20 cellular contexts compared by ENCODE assay signal in genomic region chr7:84704380-84704779, GRCh38.
A peak's percentile ranks its signal among the peaks of the same experiment; 100 is the strongest.
DNase-seq lines count a peak whose midpoint lies in the region; ATAC-seq and TF ChIP-seq lines count a peak whose summit lies in the region.
"Had no signal": no experiment of that assay in that cellular context is flagged by ENCODE, and none has a peak within 500 bp of the region (broad histone marks: within the 10 kb centered on the region; RNA-seq: fewer than 3 reads in every experiment).

No MANE protein-coding gene starts in this region.

- no peak overlapping the region for H3K27ac ChIP-seq in IMR-90 (ENCODE audit: insufficient read depth, low read length)
- H3K27ac ChIP-seq in foreskin keratinocyte, result no peak overlapping the region
- H3K27ac ChIP-seq in neural progenitor cell, result no peak overlapping the region
- no peak overlapping the region for H3K27ac ChIP-seq in neuronal stem cell (replicated peaks; ENCODE audit: low read length)

- TF ChIP-seq POLR2A in IMR-90 (IDR thresholded peaks at IDR 0.05; ENCODE audit: low read depth, low read length), result no peak

- no peak overlapping the region for H2BK12ac ChIP-seq in neuronal stem cell (ENCODE audit: low read length)

- H3K4ac ChIP-seq in IMR-90 (ENCODE audit: low read depth, low read length) (0 out of 2 replicates have a peak overlapping the region, but pooled peaks have one; percentile 37), neuronal stem cell (ENCODE audit: low read length) (no peak overlapping the region)

- H3K79me1 ChIP-seq in IMR-90 (ENCODE audit: low read depth in 1 of 2, low read length in 2 of 2) (no peaks in the 10 kb centered on the region), neuronal stem cell (ENCODE audit: low read depth, low read length) (no peaks in the 10 kb centered on the region)

- ATAC-seq in IMR-90 (ENCODE audit: low read depth) (no peak), foreskin keratinocyte (no peak), T-cell (replicated peaks in 1 of 4) (no peak)
- ATAC-seq: GM12878, HepG2 had no signal

- no peaks in the 10 kb centered on the region for H3K27me3 ChIP-seq in IMR-90 (ENCODE audit: control insufficient read depth, insufficient read depth, low read length)
- no peaks in the 10 kb centered on the region for H3K27me3 ChIP-seq in foreskin keratinocyte
- no peaks in the 10 kb centered on the region for H3K27me3 ChIP-seq in neural progenitor cell
- H3K27me3 ChIP-seq in neuronal stem cell (ENCODE audit: control insufficient read depth in 3 of 3, insufficient read depth in 3 of 3, low read depth in 1 of 3, low read length in 3 of 3), result no peaks in the 10 kb centered on the region

- H4K20me1 ChIP-seq in IMR-90 (ENCODE audit: insufficient read depth, low read length) (no peaks in the 10 kb centered on the region), neural progenitor cell (ENCODE audit: low read depth) (no peaks in the 10 kb centered on the region)

- H3K4me3 ChIP-seq in IMR-90 (ENCODE audit: insufficient read depth, low read depth, low read length) (no peak overlapping the region), neural progenitor cell (no peak overlapping the region), neuronal stem cell (ENCODE audit: low read length in 2 of 2) (no peak overlapping the region)
- H3K4me3 ChIP-seq: GM12878 had no signal

- H3K9me3 Mint-ChIP-seq in neural progenitor cell, result peaks cover 3% of the 10 kb centered on the region
- no peaks in the 10 kb centered on the region for H3K9me3 Mint-ChIP-seq in T-cell
- H3K9me3 Mint-ChIP-seq in progenitor cell of endocrine pancreas (ENCODE audit: low read depth), result no peaks in the 10 kb centered on the region

- H3K36me3 Mint-ChIP-seq in neural progenitor cell, result no peaks in the 10 kb centered on the region
- no peaks in the 10 kb centered on the region for H3K36me3 Mint-ChIP-seq in T-cell
- no peaks in the 10 kb centered on the region for H3K36me3 Mint-ChIP-seq in progenitor cell of endocrine pancreas (ENCODE audit: insufficient read depth)
- H3K36me3 Mint-ChIP-seq: CD14-positive monocyte had no signal

- H4K8ac ChIP-seq in IMR-90 (ENCODE audit: low read depth in 2 of 2, low read length in 2 of 2) (peak overlapping the region in 1 of 2 experiments; percentile 40; a peak in 1 of 4 replicates), neuronal stem cell (ENCODE audit: low read depth, low read length) (no peak overlapping the region)

- H3K9me1 ChIP-seq in IMR-90 (ENCODE audit: insufficient read depth, low read length), result no peaks in the 10 kb centered on the region; the same call in none of the 2 replicates

- H3K27me3 Mint-ChIP-seq in neural progenitor cell (ENCODE audit: insufficient read depth, low read depth) (no peaks in the 10 kb centered on the region), T-cell (no peaks in the 10 kb centered on the region), progenitor cell of endocrine pancreas (no peaks in the 10 kb centered on the region)

- TF ChIP-seq RAD21 in IMR-90 (IDR thresholded peaks at IDR 0.05; ENCODE audit: low read length), result no peak

- H3K14ac ChIP-seq in IMR-90 (replicated peaks; ENCODE audit: low read depth, low read length) (0 out of 2 replicates have a peak overlapping the region, but pooled peaks have one; percentile 61), neuronal stem cell (ENCODE audit: low read length) (no peak overlapping the region)

- BruUV-seq in IMR-90 (replicated peaks; lab: Mats Ljungman, UMichigan), result no TSS peak

- dilution Hi-C loops in IMR-90 (cut with HindIII; ENCODE audit: low sequenced_read_pairs, unreplicated experiment), result no loop called here

- peak overlapping the region; percentile 63; the same call in 2 of the 3 replicates for H2BK15ac ChIP-seq in IMR-90 (ENCODE audit: low read depth, low read length)
- no peak overlapping the region for H2BK15ac ChIP-seq in neuronal stem cell (ENCODE audit: low read length)

- peak overlapping the region; percentile 43 for H2AK5ac ChIP-seq in IMR-90 (ENCODE audit: low read depth, low read length)
- no peak overlapping the region for H2AK5ac ChIP-seq in neuronal stem cell (ENCODE audit: low read depth, low read length)

- H2BK20ac ChIP-seq in IMR-90 (ENCODE audit: low read depth, low read length), result peak overlapping the region; percentile 62

- peak overlapping the region; percentile 1; the same call in 1 of the 2 replicates for H3K56ac ChIP-seq in IMR-90 (ENCODE audit: extremely low read depth, insufficient read depth, low read length)

- in situ Hi-C loops in IMR-90 (cut with MboI; ENCODE audit: low sequenced_read_pairs), result no loop called here

- H3K36me3 ChIP-seq in IMR-90 (ENCODE audit: control insufficient read depth, insufficient read depth, low read length) (no peaks in the 10 kb centered on the region), neural progenitor cell (no peaks in the 10 kb centered on the region), neuronal stem cell (replicated peaks in 1 of 2; ENCODE audit: control insufficient read depth in 2 of 2, insufficient read depth in 2 of 2, low read length in 2 of 2) (no peaks in the 10 kb centered on the region)

- intact Hi-C loops in IMR-90 (cut with micrococcal nuclease), result no loop called here

- H3K4me2 ChIP-seq in IMR-90 (ENCODE audit: low read depth, low read length), result no peak overlapping the region
- H3K4me2 ChIP-seq in neural progenitor cell, result no peak overlapping the region
- no peak overlapping the region for H3K4me2 ChIP-seq in neuronal stem cell (ENCODE audit: insufficient read depth, low read length, poor library complexity, severe bottlenecking)
- H3K4me2 ChIP-seq: SK-N-SH had no signal

- no peaks in the 10 kb centered on the region; the same call in 1 of the 2 replicates for H3K9me3 ChIP-seq in IMR-90 (ENCODE audit: control insufficient read depth, insufficient read depth, low read length)
- H3K9me3 ChIP-seq in neural progenitor cell (ENCODE audit: low read depth), result no peaks in the 10 kb centered on the region
- H3K9me3 ChIP-seq in neuronal stem cell (replicated peaks in 1 of 2; ENCODE audit: control insufficient read depth in 2 of 2, insufficient read depth in 1 of 2, low read depth in 1 of 2, low read length in 2 of 2), result no peaks in the 10 kb centered on the region
- H3K9me3 ChIP-seq: SK-N-SH had no signal

- no peak overlapping the region for H2BK5ac ChIP-seq in IMR-90 (ENCODE audit: low read depth, low read length, poor library complexity, severe bottlenecking)
- no peak overlapping the region for H2BK5ac ChIP-seq in neuronal stem cell (ENCODE audit: low read length)

- H4K91ac ChIP-seq in IMR-90 (ENCODE audit: insufficient read depth, low read depth, low read length), result peak overlapping the region; percentile 45
- H4K91ac ChIP-seq in neuronal stem cell (ENCODE audit: low read depth, low read length, poor library complexity), result no peak overlapping the region

- H3K23ac ChIP-seq in IMR-90 (ENCODE audit: low read depth, low read length) (no peak overlapping the region), neuronal stem cell (ENCODE audit: low read depth, low read length, poor library complexity) (no peak overlapping the region)

- no peak overlapping the region for H4K5ac ChIP-seq in IMR-90 (ENCODE audit: low read depth, low read length)

- H3F3A ChIP-seq in neural progenitor cell (ENCODE audit: low read depth), result no peaks in the 10 kb centered on the region

- H3K18ac ChIP-seq in IMR-90 (ENCODE audit: low read depth, low read length), result no peak overlapping the region
- no peak overlapping the region for H3K18ac ChIP-seq in neuronal stem cell (ENCODE audit: low read length)

- H3K9ac ChIP-seq in IMR-90 (ENCODE audit: low read depth, low read length) (no peak overlapping the region), neural progenitor cell (no peak overlapping the region), neuronal stem cell (ENCODE audit: low read depth, low read length, poor library complexity) (no peak overlapping the region)
- H3K9ac ChIP-seq: SK-N-SH had no signal

- H3K4me1 Mint-ChIP-seq in neural progenitor cell (peaks cover 5% of the 10 kb centered on the region), T-cell (no peaks in the 10 kb centered on the region), progenitor cell of endocrine pancreas (ENCODE audit: low read depth) (no peaks in the 10 kb centered on the region)
- H3K4me1 Mint-ChIP-seq: CD14-positive monocyte had no signal

- DNase-seq in IMR-90, result no peak
- peak; percentile 30 for DNase-seq in SK-N-DZ (ENCODE audit: low spot score)
- no peak for DNase-seq in foreskin keratinocyte
- DNase-seq in neural progenitor cell (ENCODE audit: low spot score), result peak; percentile 18
- no peak for DNase-seq in T-cell
- DNase-seq in progenitor cell of endocrine pancreas (ENCODE audit: low spot score, unreplicated experiment), result no peak
- DNase-seq in GM10266 (ENCODE audit: extremely low spot score), result no peak
- DNase-seq in neuronal stem cell (ENCODE audit: low spot score), result no peak
- DNase-seq: GF-D8, GOT3, KG1, MV-4-11, NCI-H187 treated with DMSO at 0.1 percent for 48 hours, NCI-H2171, NCI-H526 treated with DMSO at 0.1 percent for 48 hours, Right ventricle myocardium superior, SK-N-SH had no signal

- H3K4me3 Mint-ChIP-seq in neural progenitor cell (no peak overlapping the region), T-cell (no peak overlapping the region), progenitor cell of endocrine pancreas (ENCODE audit: low read depth) (no peak overlapping the region)
- H3K4me3 Mint-ChIP-seq: CD14-positive monocyte had no signal

- H2AFZ ChIP-seq in IMR-90 (replicated peaks; ENCODE audit: low read length, poor library complexity), result peak overlapping the region; percentile 32
- no peak overlapping the region for H2AFZ ChIP-seq in neural progenitor cell (replicated peaks)
- no peak overlapping the region for H2AFZ ChIP-seq in neuronal stem cell (ENCODE audit: low read length)

- WGBS in IMR-90 (ENCODE audit: extremely low coverage in 2 of 2, insufficient read length in 1 of 2), 2 experiments, result no CpG with 5 or more reads among the region's 4 CpGs
- no CpG with 5 or more reads among the region's 4 CpGs for WGBS in neuronal stem cell (ENCODE audit: extremely low coverage in 2 of 2, insufficient read length in 2 of 2, insufficient replicate concordance in 1 of 2), 2 donors

- TF ChIP-seq CTCF in IMR-90 (conservative IDR thresholded peaks at IDR 0.05; ENCODE audit: low read depth, low read length) (no peak), foreskin keratinocyte (conservative IDR thresholded peaks at IDR 0.05) (peak; percentile 7), neural progenitor cell (IDR thresholded peaks at IDR 0.05) (no peak), progenitor cell of endocrine pancreas (IDR thresholded peaks at IDR 0.05; ENCODE audit: unreplicated experiment) (no peak), GM10266 (IDR thresholded peaks at IDR 0.05; ENCODE audit: control insufficient read depth, insufficient read depth, low read depth, missing control alignments) (no peak)

- 0 out of 2 replicates have a peak, but pooled peaks cover 2% of the 10 kb centered on the region for H3K4me1 ChIP-seq in IMR-90 (ENCODE audit: control insufficient read depth, insufficient read depth, low read length)
- peaks cover 11% of the 10 kb centered on the region for H3K4me1 ChIP-seq in foreskin keratinocyte
- H3K4me1 ChIP-seq in neural progenitor cell, result no peaks in the 10 kb centered on the region
- H3K4me1 ChIP-seq in neuronal stem cell (ENCODE audit: control insufficient read depth in 2 of 2, insufficient read depth in 1 of 2, low read depth in 1 of 2, low read length in 2 of 2), result no peaks in the 10 kb centered on the region

- H2BK120ac ChIP-seq in IMR-90 (ENCODE audit: low read depth, low read length) (no peak overlapping the region), neuronal stem cell (ENCODE audit: low read depth, low read length) (no peak overlapping the region)

- H3K27ac Mint-ChIP-seq in neural progenitor cell (no peak overlapping the region), T-cell (no peak overlapping the region), progenitor cell of endocrine pancreas (no peak overlapping the region)
- H3K27ac Mint-ChIP-seq: CD14-positive monocyte had no signal

- H3K79me2 ChIP-seq in neural progenitor cell (ENCODE audit: low read depth), result no peaks in the 10 kb centered on the region

- POLR2A ChIA-PET in IMR-90 (lab: Charles Lee; ENCODE audit: unreplicated experiment), result no interaction called here
- POLR2A ChIA-PET in T-cell (lab: Charles Lee), result no interaction called here

- peak overlapping the region; percentile 70 for H2AK9ac ChIP-seq in IMR-90 (replicated peaks; ENCODE audit: low read depth, low read length, poor library complexity)

- CTCF ChIA-PET in IMR-90 (lab: Yijun Ruan, JAX) (no interaction called here), T-cell (lab: Charles Lee) (no interaction called here)

Comparison
In these comparisons a context has a peak if more than half of its experiments do, and no peak if none do; other contexts are left out.
1. DNase-seq: peak in SK-N-DZ (single experiment) and neural progenitor cell (single experiment); none in IMR-90 (single experiment), foreskin keratinocyte (0 of 2), T-cell (0 of 34), progenitor cell of endocrine pancreas (single experiment), GM10266 (single experiment) and neuronal stem cell (single experiment).